27 cellular contexts compared by ENCODE assay signal in genomic region chrX:122777766-122778165, GRCh38.
A peak's percentile ranks its signal among the peaks of the same experiment; 100 is the strongest.
DNase-seq lines count a peak whose midpoint lies in the region; ATAC-seq and TF ChIP-seq lines count a peak whose summit lies in the region.
"Had no signal": no experiment of that assay in that cellular context is flagged by ENCODE, and none has a peak within 500 bp of the region (broad histone marks: within the 10 kb centered on the region; RNA-seq: fewer than 3 reads in every experiment).

No MANE protein-coding gene starts in this region.

- H3K9me3 ChIP-seq in A673 (ENCODE audit: low read depth, low read length, poor library complexity, severe bottlenecking) (peaks cover 5% of the 10 kb centered on the region), HCT116 (ENCODE audit: control insufficient read depth in 1 of 2, insufficient read depth in 1 of 2, low read depth in 1 of 2, low read length in 2 of 2) (no peaks in the 10 kb centered on the region), GM23248 (ENCODE audit: low read depth) (no peaks in the 10 kb centered on the region), ascending aorta (no peaks in the 10 kb centered on the region)
- H3K9me3 ChIP-seq: uterus had no signal

- no peaks in the 10 kb centered on the region for H3K36me3 ChIP-seq in A673 (ENCODE audit: insufficient read depth, low read length, poor library complexity, severe bottlenecking)
- no peaks in the 10 kb centered on the region for H3K36me3 ChIP-seq in HCT116 (ENCODE audit: control insufficient read depth in 1 of 2, insufficient read depth in 2 of 2, low read length in 2 of 2)
- H3K36me3 ChIP-seq in GM23248 (ENCODE audit: low read depth): no peaks in the 10 kb centered on the region
- no peaks in the 10 kb centered on the region for H3K36me3 ChIP-seq in ascending aorta
- H3K36me3 ChIP-seq: uterus had no signal

- ATAC-seq in HCT116: no peak
- ATAC-seq: stimulated activated memory B cell treated with anti-CD40 and anti-IgM and Interleukin-4, amounts not matched to agents 10 μg/mL and 1 μg/mL and 100 μg/mL, for 72 hours had no signal

- whole genome bisulfite sequencing in GM23248 (ENCODE audit: low coverage in 1 of 2, low lambda C conversion rate in 2 of 2, missing lambda C conversion rate in 2 of 2), 2 experiments: 66 to 82% methylated on average over 3 of the region's 3 CpGs

- H3K4me1 Mint-ChIP-seq in activated CD4-positive, alpha-beta T cell treated with anti-CD3 and anti-CD28 coated beads, Interleukin-2, amount 10 ng/mL, durations not matched to agents 7 days and 5 days: no peaks in the 10 kb centered on the region
- H3K4me1 Mint-ChIP-seq: memory B cell; stimulated activated memory B cell treated with anti-CD40 and anti-IgM and Interleukin-4, amounts not matched to agents 10 μg/mL and 1 μg/mL and 100 μg/mL, for 72 hours had no signal

- H3K9me2 ChIP-seq in HCT116 (ENCODE audit: insufficient read depth) (no peaks in the 10 kb centered on the region), GM23248 (ENCODE audit: insufficient read depth) (no peaks in the 10 kb centered on the region)

- no peak overlapping the region for H3K27ac Mint-ChIP-seq in activated CD4-positive, alpha-beta T cell treated with anti-CD3 and anti-CD28 coated beads, Interleukin-2, amount 10 ng/mL, durations not matched to agents 7 days and 5 days
- H3K27ac Mint-ChIP-seq: activated T-cell treated with anti-CD3 and anti-CD28 coated beads, Interleukin-2, amount 50 U/mL, for 24 hours; memory B cell; stimulated activated memory B cell treated with anti-CD40 and anti-IgM and Interleukin-4, amounts not matched to agents 10 μg/mL and 1 μg/mL and 100 μg/mL, for 72 hours had no signal

- no peaks in the 10 kb centered on the region for H3F3A ChIP-seq in GM23248 (ENCODE audit: insufficient read depth)

- no peak overlapping the region for H3K9ac ChIP-seq in HCT116 (ENCODE audit: low read length)
- no peak overlapping the region for H3K9ac ChIP-seq in GM23248
- H3K9ac ChIP-seq: KMS-11 had no signal

- no peak overlapping the region for H3K4me2 ChIP-seq in HCT116 (ENCODE audit: low read length)
- no peak overlapping the region for H3K4me2 ChIP-seq in GM23248 (ENCODE audit: unreplicated experiment)
- H3K4me2 ChIP-seq: KMS-11 had no signal

- H3K79me2 ChIP-seq in HCT116 (ENCODE audit: insufficient read depth, low read length) (no peaks in the 10 kb centered on the region), GM23248 (ENCODE audit: insufficient read depth) (no peaks in the 10 kb centered on the region)

- no TSS peak for BruUV-seq in A673 (replicated peaks; lab: Mats Ljungman, UMichigan)
- BruUV-seq in HCT116 (replicated peaks; lab: Mats Ljungman, UMichigan): no TSS peak

- POLR2A ChIA-PET in A673 (lab: Charles Lee; ENCODE audit: low non-redundant PET): no interaction called here
- POLR2A ChIA-PET in HCT116 (lab: Charles Lee): no interaction called here
- POLR2A ChIA-PET in activated CD4-positive, alpha-beta T cell treated with anti-CD3 and anti-CD28 coated beads, Interleukin-2, amount 10 ng/mL, durations not matched to agents 7 days and 5 days (lab: Charles Lee): no interaction called here

- no peaks in the 10 kb centered on the region for H3K4me1 ChIP-seq in A673 (ENCODE audit: insufficient read depth, low read length, poor library complexity, severe bottlenecking)
- H3K4me1 ChIP-seq in HCT116 (ENCODE audit: control insufficient read depth in 1 of 2, insufficient read depth in 2 of 2, low read length in 2 of 2): no peaks in the 10 kb centered on the region
- no peaks in the 10 kb centered on the region for H3K4me1 ChIP-seq in GM23248 (ENCODE audit: insufficient read depth)
- no peaks in the 10 kb centered on the region for H3K4me1 ChIP-seq in ascending aorta
- H3K4me1 ChIP-seq: uterus had no signal

- H4K20me1 ChIP-seq in HCT116 (ENCODE audit: insufficient read depth) (no peaks in the 10 kb centered on the region), GM23248 (ENCODE audit: insufficient read depth) (no peaks in the 10 kb centered on the region)

- no peaks in the 10 kb centered on the region for H3K27me3 Mint-ChIP-seq in activated CD4-positive, alpha-beta T cell treated with anti-CD3 and anti-CD28 coated beads, Interleukin-2, amount 10 ng/mL, durations not matched to agents 7 days and 5 days
- H3K27me3 Mint-ChIP-seq: memory B cell; stimulated activated memory B cell treated with anti-CD40 and anti-IgM and Interleukin-4, amounts not matched to agents 10 μg/mL and 1 μg/mL and 100 μg/mL, for 72 hours had no signal

- H3K27ac ChIP-seq in A673 (ENCODE audit: low read depth, low read length, poor library complexity, severe bottlenecking) (no peak overlapping the region), HCT116 (ENCODE audit: low read depth, low read length) (no peak overlapping the region), GM23248 (no peak overlapping the region), ascending aorta (no peak overlapping the region)
- H3K27ac ChIP-seq: KMS-11, uterus had no signal

- 0 out of 2 replicates have a peak, but pooled peaks have one; percentile 12 for TF ChIP-seq RAD21 in HCT116 (IDR thresholded peaks at IDR 0.05; ENCODE audit: low read depth)

- no peaks in the 10 kb centered on the region for H3K27me3 ChIP-seq in A673 (replicated peaks; ENCODE audit: insufficient read depth, low read depth, low read length, poor library complexity)
- no peaks in the 10 kb centered on the region for H3K27me3 ChIP-seq in HCT116 (ENCODE audit: insufficient read depth, low read length)
- no peaks in the 10 kb centered on the region for H3K27me3 ChIP-seq in GM23248 (replicated peaks; ENCODE audit: insufficient read depth)
- H3K27me3 ChIP-seq in ascending aorta: no peaks in the 10 kb centered on the region
- H3K27me3 ChIP-seq: uterus had no signal

- H3K4me3 Mint-ChIP-seq in activated CD4-positive, alpha-beta T cell treated with anti-CD3 and anti-CD28 coated beads, Interleukin-2, amount 10 ng/mL, durations not matched to agents 7 days and 5 days: no peak overlapping the region
- H3K4me3 Mint-ChIP-seq: activated T-cell treated with anti-CD3 and anti-CD28 coated beads, Interleukin-2, amount 50 U/mL, for 24 hours; memory B cell; stimulated activated memory B cell treated with anti-CD40 and anti-IgM and Interleukin-4, amounts not matched to agents 10 μg/mL and 1 μg/mL and 100 μg/mL, for 72 hours had no signal

- in situ Hi-C loops in GM23248 (cut with MboI): no loop called here

- H3K4me3 ChIP-seq in A673 (ENCODE audit: low read depth, low read length, poor library complexity, severe bottlenecking): no peak overlapping the region
- no peak overlapping the region for H3K4me3 ChIP-seq in HCT116 (replicated peaks in 1 of 2; ENCODE audit: low read depth in 1 of 2, low read length in 2 of 2)
- no peak overlapping the region for H3K4me3 ChIP-seq in GM23248
- H3K4me3 ChIP-seq in ascending aorta: no peak overlapping the region
- H3K4me3 ChIP-seq: uterus had no signal

- CTCF ChIA-PET in A673 (lab: Charles Lee) (no interaction called here), HCT116 (lab: Charles Lee) (no interaction called here)
- CTCF ChIA-PET in activated CD4-positive, alpha-beta T cell treated with anti-CD3 and anti-CD28 coated beads, Interleukin-2, amount 10 ng/mL, durations not matched to agents 7 days and 5 days (lab: Charles Lee): interaction anchor here (0.6 kb wide), 1 partner anchor 20 kb away, joined by 4 read pairs; no protein-coding TSS in a partner anchor

- no peaks in the 10 kb centered on the region for H3K36me3 Mint-ChIP-seq in activated CD4-positive, alpha-beta T cell treated with anti-CD3 and anti-CD28 coated beads, Interleukin-2, amount 10 ng/mL, durations not matched to agents 7 days and 5 days (ENCODE audit: low read depth)
- H3K36me3 Mint-ChIP-seq: memory B cell; stimulated activated memory B cell treated with anti-CD40 and anti-IgM and Interleukin-4, amounts not matched to agents 10 μg/mL and 1 μg/mL and 100 μg/mL, for 72 hours had no signal

- H2AFZ ChIP-seq in HCT116 (ENCODE audit: low read depth, low read length, poor library complexity, severe bottlenecking) (no peak overlapping the region), GM23248 (no peak overlapping the region)

- no peaks in the 10 kb centered on the region for H3K9me3 Mint-ChIP-seq in activated CD4-positive, alpha-beta T cell treated with anti-CD3 and anti-CD28 coated beads, Interleukin-2, amount 10 ng/mL, durations not matched to agents 7 days and 5 days
- H3K9me3 Mint-ChIP-seq: stimulated activated memory B cell treated with anti-CD40 and anti-IgM and Interleukin-4, amounts not matched to agents 10 μg/mL and 1 μg/mL and 100 μg/mL, for 72 hours had no signal

- RAD21 ChIA-PET in HCT116 (lab: Charles Lee; ENCODE audit: low non-redundant PET in 1 of 2, low total read pairs in 2 of 2, uncharacterized antibody in 2 of 2, unreplicated experiment in 2 of 2): no interaction called here

- TF ChIP-seq POLR2A in HCT116 (IDR thresholded peaks at IDR 0.05; ENCODE audit: borderline replicate concordance, extremely low read depth, insufficient read depth, insufficient read length): no peak

- intact Hi-C loops in A673 (cut with micrococcal nuclease; ENCODE audit: unreplicated experiment) (no loop called here), HCT116 (cut with micrococcal nuclease) (no loop called here), ascending aorta (cut with DNase I) (no loop called here)

- DNase-seq in A673 (ENCODE audit: low spot score): peak; percentile 0
- DNase-seq in HCT116 (ENCODE audit: low read depth, low spot score): no peak
- peak; percentile 0 for DNase-seq in RPMI7951 (ENCODE audit: low read depth)
- DNase-seq in fibroblast of peridontal ligament (ENCODE audit: extremely low read depth): peak; percentile 8
- no peak for DNase-seq in GM23248
- DNase-seq in activated CD4-positive, alpha-beta T cell treated with anti-CD3 and anti-CD28 coated beads, Interleukin-2, amount 10 ng/mL, durations not matched to agents 7 days and 5 days: no peak
- DNase-seq in AG08396 (ENCODE audit: low spot score): no peak
- no peak for DNase-seq in ascending aorta (ENCODE audit: low spot score in 2 of 2)
- DNase-seq: activated CD4-positive, CD25-positive, alpha-beta regulatory T cell treated with anti-CD3 and anti-CD28 coated beads, Interleukin-2, amount 50 U/mL, for 72 hours; activated CD8-positive, alpha-beta memory T cell treated with anti-CD3 and anti-CD28 coated beads for 24 hours; activated naive CD4-positive, alpha-beta T cell; activated T-cell treated with anti-CD3 and anti-CD28 coated beads, Interleukin-2, amount 50 U/mL, for 24 hours; amniotic stem cell; caudate nucleus; erythroblast; GDM1; kidney glomerular epithelial cell; NCI-H1092 treated with DMSO at 0.1 percent for 48 hours; NCI-H2029 treated with DMSO at 0.1 percent for 48 hours; NCI-H446 treated with DMSO at 0.1 percent for 48 hours; small intestine; stimulated activated CD4-positive, alpha-beta T cell treated with anti-CD3 and anti-CD28 coated beads, Interleukin-2, amount 100 ng/mL, for 24 hours; T-helper 9 cell; uterus had no signal

- TF ChIP-seq CTCF in A673 (conservative IDR thresholded peaks at IDR 0.05; ENCODE audit: low read depth, low read length) (no peak), HCT116 (IDR thresholded peaks at IDR 0.05 in 2 of 3, conservative IDR thresholded peaks at IDR 0.05 in 1 of 3; ENCODE audit: borderline replicate concordance in 1 of 3, insufficient read depth in 1 of 3, low read depth in 2 of 3, low read length in 2 of 3) (no peak), ascending aorta (IDR thresholded peaks at IDR 0.05) (no peak)

TF ChIP-seq in HCT116, 20 proteins besides CTCF, POLR2A, EP300 and RAD21 (continues in another document):
- no peak for TF ChIP-seq ZFX (IDR thresholded peaks at IDR 0.05)
- no peak for TF ChIP-seq FOSL1 (IDR thresholded peaks at IDR 0.05; ENCODE audit: low read depth)

Comparison
In these comparisons a context has a peak if more than half of its experiments do, and no peak if none do; other contexts are left out.
1. DNase-seq: peak in A673 (single experiment), RPMI7951 (single experiment) and fibroblast of peridontal ligament (single experiment); none in HCT116 (single experiment), GM23248 (single experiment), activated CD4-positive, alpha-beta T cell treated with anti-CD3 and anti-CD28 coated beads, Interleukin-2, amount 10 ng/mL, durations not matched to agents 7 days and 5 days (single experiment), AG08396 (single experiment) and ascending aorta (0 of 2).